ENCODE assay signal across 11 cellular contexts in genomic region chr16:30067584-30067916, GRCh38. TPM values are rescaled to one million over a fixed set of nuclear protein-coding genes. Genes with fewer than 3 reads are reported as not detected.
DNase-seq lines count a peak whose midpoint lies in the region; ATAC-seq and TF ChIP-seq lines count a peak whose summit lies in the region.
"Had no signal": no experiment of that assay in that cellular context is flagged by ENCODE, and none has a peak within 500 bp of the region (broad histone marks: within the 10 kb centered on the region; RNA-seq: fewer than 3 reads in every experiment).

No MANE protein-coding gene starts in this region.

- H3K36me3 ChIP-seq in iPS-18a (ENCODE audit: control insufficient read depth, low read depth, low read length) (peaks cover 56% of the 10 kb centered on the region), suprapubic skin (peaks cover 50% of the 10 kb centered on the region)

- no peak overlapping the region for H3K9ac ChIP-seq in iPS-18a (ENCODE audit: low read length)

- H3K36me3 Mint-ChIP-seq in activated T-cell treated with anti-CD3 and anti-CD28 coated beads, Interleukin-2, amount 50 U/mL, for 24 hours (ENCODE audit: low read depth) = peaks cover 83% of the 10 kb centered on the region
- peaks cover 40% of the 10 kb centered on the region for H3K36me3 Mint-ChIP-seq in activated naive CD8-positive, alpha-beta T cell treated with anti-CD3 and anti-CD28 coated beads, Interleukin-2, amount 10 ng/mL, durations not matched to agents 7 days and 5 days

- no peak for ATAC-seq in activated naive CD8-positive, alpha-beta T cell treated with anti-CD3 and anti-CD28 coated beads, Interleukin-2, amount 10 ng/mL, durations not matched to agents 7 days and 5 days (ENCODE audit: low read depth)
- ATAC-seq: mucosa of descending colon had no signal

- H3K27ac ChIP-seq in iPS-18a (ENCODE audit: low read length) (no peak overlapping the region), suprapubic skin (no peak overlapping the region)

- 56% methylated on average over 6 of the region's 6 CpGs for WGBS in suprapubic skin

- no peaks in the 10 kb centered on the region for H3K27me3 Mint-ChIP-seq in activated T-cell treated with anti-CD3 and anti-CD28 coated beads, Interleukin-2, amount 50 U/mL, for 24 hours
- no peaks in the 10 kb centered on the region for H3K27me3 Mint-ChIP-seq in activated naive CD8-positive, alpha-beta T cell treated with anti-CD3 and anti-CD28 coated beads, Interleukin-2, amount 10 ng/mL, durations not matched to agents 7 days and 5 days

- H3K4me3 ChIP-seq in iPS-18a (ENCODE audit: low read length) (peak overlapping the region; percentile 97), suprapubic skin (peak overlapping the region; percentile 96)
- H3K4me3 ChIP-seq: mucosa of descending colon had no signal

- no peak for TF ChIP-seq POLR2A in suprapubic skin (IDR thresholded peaks at IDR 0.05)

- H3K9me3 ChIP-seq in iPS-18a (ENCODE audit: control insufficient read depth, low read depth, low read length) = no peaks in the 10 kb centered on the region
- H3K9me3 ChIP-seq in suprapubic skin = no peaks in the 10 kb centered on the region
- H3K9me3 ChIP-seq: mucosa of descending colon had no signal

- peaks cover 49% of the 10 kb centered on the region for H3K4me1 Mint-ChIP-seq in activated T-cell treated with anti-CD3 and anti-CD28 coated beads, Interleukin-2, amount 50 U/mL, for 24 hours (ENCODE audit: low read depth)
- peaks cover 25% of the 10 kb centered on the region for H3K4me1 Mint-ChIP-seq in activated naive CD8-positive, alpha-beta T cell treated with anti-CD3 and anti-CD28 coated beads, Interleukin-2, amount 10 ng/mL, durations not matched to agents 7 days and 5 days

- TF ChIP-seq EP300 in suprapubic skin (IDR thresholded peaks at IDR 0.05) = no peak

- POLR2A ChIA-PET in activated naive CD8-positive, alpha-beta T cell treated with anti-CD3 and anti-CD28 coated beads, Interleukin-2, amount 10 ng/mL, durations not matched to agents 7 days and 5 days (lab: Charles Lee) = interaction anchor here (0.6 to 6.1 kb wide), 4 partner anchors 24 to 1802 kb away, joined by 4 to 102 read pairs (median 36); partner anchors contain the start of genes CORO1A, TBX6 and YPEL3

- peak overlapping the region; percentile 99 for H3K27ac Mint-ChIP-seq in activated T-cell treated with anti-CD3 and anti-CD28 coated beads, Interleukin-2, amount 50 U/mL, for 24 hours
- peak overlapping the region; percentile 98 for H3K27ac Mint-ChIP-seq in activated naive CD8-positive, alpha-beta T cell treated with anti-CD3 and anti-CD28 coated beads, Interleukin-2, amount 10 ng/mL, durations not matched to agents 7 days and 5 days

- H3K9me3 Mint-ChIP-seq in activated T-cell treated with anti-CD3 and anti-CD28 coated beads, Interleukin-2, amount 50 U/mL, for 24 hours = no peaks in the 10 kb centered on the region
- H3K9me3 Mint-ChIP-seq in activated naive CD8-positive, alpha-beta T cell treated with anti-CD3 and anti-CD28 coated beads, Interleukin-2, amount 10 ng/mL, durations not matched to agents 7 days and 5 days = no peaks in the 10 kb centered on the region

- peaks cover 14% of the 10 kb centered on the region for H3K4me1 ChIP-seq in iPS-18a (ENCODE audit: control insufficient read depth, low read depth, low read length)
- H3K4me1 ChIP-seq in suprapubic skin = peaks cover 58% of the 10 kb centered on the region

- peak overlapping the region; percentile 99 for H3K4me3 Mint-ChIP-seq in activated T-cell treated with anti-CD3 and anti-CD28 coated beads, Interleukin-2, amount 50 U/mL, for 24 hours
- peak overlapping the region; percentile 100 for H3K4me3 Mint-ChIP-seq in activated naive CD8-positive, alpha-beta T cell treated with anti-CD3 and anti-CD28 coated beads, Interleukin-2, amount 10 ng/mL, durations not matched to agents 7 days and 5 days

- no peak for DNase-seq in activated T-cell treated with anti-CD3 and anti-CD28 coated beads, Interleukin-2, amount 50 U/mL, for 24 hours
- no peak for DNase-seq in activated T-cell treated with anti-CD3 and anti-CD28 coated beads, Interleukin-2, amount 50 U/mL, for 48 hours
- no peak for DNase-seq in activated naive CD8-positive, alpha-beta T cell treated with anti-CD3 and anti-CD28 coated beads, Interleukin-2, amount 10 ng/mL, durations not matched to agents 7 days and 5 days
- no peak for DNase-seq in suprapubic skin (ENCODE audit: low spot score in 2 of 2)
- DNase-seq in NOMO-1 treated with dmso at 0.1 percent for 144 hours (lab: John Stamatoyannopoulos, UW; ENCODE audit: unreplicated experiment) = no peak
- DNase-seq in SW480 (ENCODE audit: low spot score) = no peak
- no peak for DNase-seq in T1000 (lab: John Stamatoyannopoulos, UW)
- DNase-seq: activated CD8-positive, alpha-beta memory T cell treated with anti-CD3 and anti-CD28 coated beads, Interleukin-2, amount 50 U/mL, for 4 hours; NCI-H146 had no signal

- H3K27me3 ChIP-seq in iPS-18a (ENCODE audit: control insufficient read depth, insufficient read depth, low read length) (no peaks in the 10 kb centered on the region), suprapubic skin (no peaks in the 10 kb centered on the region)

- no peak for TF ChIP-seq CTCF in suprapubic skin (IDR thresholded peaks at IDR 0.05)

RNA-seq across cellular contexts. Expression of gene ALDOA, which starts 2.0 kb away (rescaled TPM):
- total RNA-seq in activated naive CD8-positive, alpha-beta T cell treated with anti-CD3 and anti-CD28 coated beads, Interleukin-2, amount 10 ng/mL, durations not matched to agents 7 days and 5 days = 1,000 to 10,000 TPM; 1,486 to 1,632 TPM
- total RNA-seq in suprapubic skin = 100 to 1,000 TPM; 794 to 967 (median 870) TPM

RNA-seq across cellular contexts. Expression of gene PPP4C, which starts 8.2 kb away (rescaled TPM):
- 100 to 1,000 TPM; 123 to 133 TPM for total RNA-seq in activated naive CD8-positive, alpha-beta T cell treated with anti-CD3 and anti-CD28 coated beads, Interleukin-2, amount 10 ng/mL, durations not matched to agents 7 days and 5 days
- 10 to 100 TPM; 52.0 to 66.0 (median 61.2) TPM for total RNA-seq in suprapubic skin

RNA-seq across cellular contexts. Expression of gene TBX6, which starts 24.2 kb away (rescaled TPM):
- total RNA-seq in activated naive CD8-positive, alpha-beta T cell treated with anti-CD3 and anti-CD28 coated beads, Interleukin-2, amount 10 ng/mL, durations not matched to agents 7 days and 5 days = 1 to 10 TPM; 2.4 to 3.0 TPM
- 1 to 10 TPM; 2.7 to 7.6 (median 4.7) TPM for total RNA-seq in suprapubic skin

RNA-seq across cellular contexts. Expression of gene YPEL3, which starts 28.5 kb away (rescaled TPM):
- 100 to 1,000 TPM; 135 to 139 TPM for total RNA-seq in activated naive CD8-positive, alpha-beta T cell treated with anti-CD3 and anti-CD28 coated beads, Interleukin-2, amount 10 ng/mL, durations not matched to agents 7 days and 5 days
- total RNA-seq in suprapubic skin = 100 to 1,000 TPM; 138 to 197 (median 195) TPM

RNA-seq across cellular contexts. Expression of gene TLCD3B, which starts 36.5 kb away (rescaled TPM):
- 1 to 10 TPM; 3.9 to 5.5 TPM for total RNA-seq in activated naive CD8-positive, alpha-beta T cell treated with anti-CD3 and anti-CD28 coated beads, Interleukin-2, amount 10 ng/mL, durations not matched to agents 7 days and 5 days
- 1 to 10 TPM in 1 of 4 donors, under 1 TPM in 1, not detected in 2; 0.81 to 1.4 TPM for total RNA-seq in suprapubic skin
